30 cellular contexts compared by ENCODE assay signal in genomic region chrX:15804563-15804962, GRCh38. TPM values are rescaled to one million over a fixed set of nuclear protein-coding genes. Genes with fewer than 3 reads are reported as not detected.
DNase-seq lines count a peak whose midpoint lies in the region; ATAC-seq and TF ChIP-seq lines count a peak whose summit lies in the region.
"Had no signal": no experiment of that assay in that cellular context is flagged by ENCODE, and none has a peak within 500 bp of the region (broad histone marks: within the 10 kb centered on the region; RNA-seq: fewer than 3 reads in every experiment).

No MANE protein-coding gene starts in this region.

- H3K27ac ChIP-seq in right atrium auricular region: no peak overlapping the region
- H3K27ac ChIP-seq in upper lobe of left lung: peak overlapping the region in 3 of 4 donors; percentile 39 to 51 (median 40)
- H3K27ac ChIP-seq: KMS-11, stomach, thyroid gland had no signal

- H3K4me3 Mint-ChIP-seq in dendritic cell treated with granulocyte-macrophage colony-stimulating factor and Interleukin-4, amounts not matched to agents 40 ng/mL and 50 ng/mL, for 4 days: peak overlapping the region; percentile 66
- no peak overlapping the region for H3K4me3 Mint-ChIP-seq in HFFc6
- H3K4me3 Mint-ChIP-seq: activated CD4-positive, alpha-beta T cell treated with anti-CD3 and anti-CD28 coated beads, Interleukin-2, amount 10 ng/mL, durations not matched to agents 7 days and 5 days; activated naive CD4-positive, alpha-beta T cell treated with anti-CD3 and anti-CD28 coated beads for 36 hours; brain; T-helper 2 cell treated with Interferon-gamma antibody and Interleukin-4, amounts not matched to agents 5 μg/mL and 100 μg/mL, for 36 hours; WTC11 had no signal

- H3K4me3 ChIP-seq in right atrium auricular region (no peak overlapping the region), upper lobe of left lung (no peak overlapping the region)
- H3K4me3 ChIP-seq: skin epidermis, stomach, thyroid gland had no signal

- DNase-seq in Right ventricle myocardium superior: no peak
- DNase-seq in right atrium auricular region (ENCODE audit: low spot score): no peak
- peak; percentile 28 to 89 for DNase-seq in NOMO-1 (lab: John Stamatoyannopoulos, UW; ENCODE audit: unreplicated experiment in 2 of 2)
- DNase-seq in upper lobe of left lung: no peak
- DNase-seq in SKM-1 (lab: John Stamatoyannopoulos, UW; ENCODE audit: unreplicated experiment): no peak
- DNase-seq in HFFc6: no peak
- DNase-seq: activated CD4-positive, alpha-beta T cell treated with anti-CD3 and anti-CD28 coated beads, Interleukin-2, amount 10 ng/mL, durations not matched to agents 7 days and 5 days; activated naive CD4-positive, alpha-beta T cell treated with anti-CD3 and anti-CD28 coated beads for 36 hours; activated T-cell treated with anti-CD3 and anti-CD28 coated beads, Interleukin-2, amount 50 U/mL, for 48 hours; Caco-2; DND-41; HCEC 1CT; hippocampal formation; left cardiac atrium; mesendoderm; NCI-H187; NCI-H524 treated with DMSO at 0.1 percent for 48 hours; NK-92 treated with Interleukin-12 subunit alpha and Interleukin-12 subunit beta, amount 100 ng/mL, for 24 hours; nucleus accumbens; RPMI8226; stomach; thyroid gland had no signal

- no peak for TF ChIP-seq EP300 in upper lobe of left lung (IDR thresholded peaks at IDR 0.05)

- peak overlapping the region; percentile 93 for H3K27ac Mint-ChIP-seq in dendritic cell treated with granulocyte-macrophage colony-stimulating factor and Interleukin-4, amounts not matched to agents 40 ng/mL and 50 ng/mL, for 4 days
- no peak overlapping the region for H3K27ac Mint-ChIP-seq in HFFc6
- H3K27ac Mint-ChIP-seq: activated CD4-positive, alpha-beta T cell treated with anti-CD3 and anti-CD28 coated beads, Interleukin-2, amount 10 ng/mL, durations not matched to agents 7 days and 5 days; activated naive CD4-positive, alpha-beta T cell treated with anti-CD3 and anti-CD28 coated beads for 36 hours; T-helper 2 cell treated with Interferon-gamma antibody and Interleukin-4, amounts not matched to agents 5 μg/mL and 100 μg/mL, for 36 hours; WTC11 had no signal

- intact Hi-C loops in Right ventricle myocardium superior (cut with DNase I): no loop called here
- intact Hi-C loops in dendritic cell treated with granulocyte-macrophage colony-stimulating factor and Interleukin-4, amounts not matched to agents 40 ng/mL and 50 ng/mL, for 4 days (cut with micrococcal nuclease): loop anchor here (2.0 kb wide), 1 partner anchor 14 kb away; the partner anchor contains the start of gene ZRSR2

- TF ChIP-seq CTCF in right atrium auricular region (IDR thresholded peaks at IDR 0.05) (no peak), upper lobe of left lung (IDR thresholded peaks at IDR 0.05) (no peak), HFFc6 (IDR thresholded peaks at IDR 0.05) (no peak)

- peak in 1 of 4 donors; percentile 18 for TF ChIP-seq POLR2A in upper lobe of left lung (IDR thresholded peaks at IDR 0.05)

- H3K4me1 ChIP-seq in right atrium auricular region: no peaks in the 10 kb centered on the region
- H3K4me1 ChIP-seq in upper lobe of left lung: no peaks in the 10 kb centered on the region
- H3K4me1 ChIP-seq: Caco-2, stomach, thyroid gland had no signal

- no peaks in the 10 kb centered on the region for H3K27me3 ChIP-seq in right atrium auricular region
- H3K27me3 ChIP-seq in upper lobe of left lung: no peaks in the 10 kb centered on the region
- H3K27me3 ChIP-seq: stomach, thyroid gland had no signal

- H3K9me3 ChIP-seq in right atrium auricular region: no peaks in the 10 kb centered on the region
- no peaks in the 10 kb centered on the region for H3K9me3 ChIP-seq in upper lobe of left lung
- H3K9me3 ChIP-seq: Caco-2, stomach, thyroid gland had no signal

- H3K9me3 Mint-ChIP-seq in dendritic cell treated with granulocyte-macrophage colony-stimulating factor and Interleukin-4, amounts not matched to agents 40 ng/mL and 50 ng/mL, for 4 days: no peaks in the 10 kb centered on the region
- H3K9me3 Mint-ChIP-seq in HFFc6: no peaks in the 10 kb centered on the region
- H3K9me3 Mint-ChIP-seq: activated CD4-positive, alpha-beta T cell treated with anti-CD3 and anti-CD28 coated beads, Interleukin-2, amount 10 ng/mL, durations not matched to agents 7 days and 5 days; activated naive CD4-positive, alpha-beta T cell treated with anti-CD3 and anti-CD28 coated beads for 36 hours; brain; T-helper 2 cell treated with Interferon-gamma antibody and Interleukin-4, amounts not matched to agents 5 μg/mL and 100 μg/mL, for 36 hours; WTC11 had no signal

- no peaks in the 10 kb centered on the region for H3K27me3 Mint-ChIP-seq in dendritic cell treated with granulocyte-macrophage colony-stimulating factor and Interleukin-4, amounts not matched to agents 40 ng/mL and 50 ng/mL, for 4 days
- no peaks in the 10 kb centered on the region; the same call in 1 of the 2 replicates for H3K27me3 Mint-ChIP-seq in HFFc6 (ENCODE audit: insufficient read depth)
- H3K27me3 Mint-ChIP-seq: activated CD4-positive, alpha-beta T cell treated with anti-CD3 and anti-CD28 coated beads, Interleukin-2, amount 10 ng/mL, durations not matched to agents 7 days and 5 days; brain had no signal

- peaks cover 27% of the 10 kb centered on the region for H3K36me3 ChIP-seq in right atrium auricular region
- peaks cover 0 to 88% (median 27%) of the 10 kb centered on the region in 4 donors for H3K36me3 ChIP-seq in upper lobe of left lung

- H3K4me1 Mint-ChIP-seq in dendritic cell treated with granulocyte-macrophage colony-stimulating factor and Interleukin-4, amounts not matched to agents 40 ng/mL and 50 ng/mL, for 4 days (ENCODE audit: low read depth): peaks cover 34% of the 10 kb centered on the region
- no peaks in the 10 kb centered on the region for H3K4me1 Mint-ChIP-seq in HFFc6 (ENCODE audit: low read depth)
- H3K4me1 Mint-ChIP-seq: WTC11 had no signal

- peaks cover 67% of the 10 kb centered on the region for H3K36me3 Mint-ChIP-seq in dendritic cell treated with granulocyte-macrophage colony-stimulating factor and Interleukin-4, amounts not matched to agents 40 ng/mL and 50 ng/mL, for 4 days (ENCODE audit: low read depth)
- H3K36me3 Mint-ChIP-seq in HFFc6 (ENCODE audit: low read depth): no peaks in the 10 kb centered on the region; the same call in 1 of the 2 replicates

- ATAC-seq in Right ventricle myocardium superior (ENCODE audit: poor library complexity) (peak; percentile 18), upper lobe of left lung (ENCODE audit: low FRiP score in 2 of 2) (peak in 1 of 2 donors; percentile 58), GM18498 (IDR thresholded peaks at IDR 0.05; ENCODE audit: unreplicated experiment) (no peak)
- ATAC-seq: left cardiac atrium, SK-N-SH treated with all-trans-retinoic acid at 6 μM for 48 hours, WTC11 had no signal

RNA-seq across cellular contexts. Expression of gene ZRSR2, which starts 14.3 kb away (rescaled TPM):
- total RNA-seq in Right ventricle myocardium superior (6.8 TPM), right atrium auricular region (1 to 10 TPM; 4.0 to 6.1 TPM), upper lobe of left lung (10 to 100 TPM in 5 of 6 donors, 1 to 10 TPM in 1; 8.2 to 46.1 (median 15.4) TPM)
- 1 to 10 TPM; 5.1 to 7.0 (median 5.6) TPM for total RNA-seq in HFFc6 (2021; fragmentation: NEBNext Ultra II Directional; extraction: Animal tissue kit (Norgen Biotek cat#: 25700))

RNA-seq across cellular contexts. Expression of gene AP1S2, which starts 50.0 kb away (rescaled TPM):
- total RNA-seq in Right ventricle myocardium superior: 117 TPM
- total RNA-seq in right atrium auricular region: 100 to 1,000 TPM; 101 to 184 TPM
- total RNA-seq in upper lobe of left lung: 10 to 100 TPM; 12.7 to 51.7 (median 30.6) TPM
- 10 to 100 TPM; 18.5 to 23.0 (median 20.7) TPM for total RNA-seq in HFFc6 (2021; fragmentation: NEBNext Ultra II Directional; extraction: Animal tissue kit (Norgen Biotek cat#: 25700))

Comparison
In these comparisons a context has a peak if more than half of its experiments do, and no peak if none do; other contexts are left out.
1. DNase-seq: peak in NOMO-1 (2 of 2); none in Right ventricle myocardium superior (single experiment), right atrium auricular region (single experiment), upper lobe of left lung (0 of 2), SKM-1 (single experiment) and HFFc6 (single experiment).
2. H3K27ac ChIP-seq: peak in upper lobe of left lung (3 of 4); none in right atrium auricular region (0 of 2).